1 cellular context compared by ENCODE assay signal in genomic region chr5:107067391-107067790, GRCh38.
TF ChIP-seq lines count a peak whose summit lies in the region.

No MANE protein-coding gene starts in this region.

TF ChIP-seq in GM23338, 12 proteins besides CTCF, POLR2A, EP300 and RAD21 (continued from another document):
- TF ChIP-seq ZNF462 (CRISPR knock-in tag; IDR thresholded peaks at IDR 0.05), result no peak
- no peak for TF ChIP-seq EZH2 (IDR thresholded peaks at IDR 0.05; ENCODE audit: low read depth, unreplicated experiment)
